In genomic region chr11:129237880-129238638, GRCh38 we compare ENCODE assay signal across 1 cellular context.
TF ChIP-seq lines count a peak whose summit lies in the region.

No MANE protein-coding gene starts in this region.

TF ChIP-seq in GM23338, 12 proteins besides CTCF, POLR2A, EP300 and RAD21 (continued from another document):
- no peak for TF ChIP-seq REST (IDR thresholded peaks at IDR 0.05; ENCODE audit: unreplicated experiment)
- TF ChIP-seq STAT1 (IDR thresholded peaks at IDR 0.05; ENCODE audit: unreplicated experiment), result no peak
